Comparison of ENCODE assay signal across 22 cellular contexts in the genomic region with DNA sequence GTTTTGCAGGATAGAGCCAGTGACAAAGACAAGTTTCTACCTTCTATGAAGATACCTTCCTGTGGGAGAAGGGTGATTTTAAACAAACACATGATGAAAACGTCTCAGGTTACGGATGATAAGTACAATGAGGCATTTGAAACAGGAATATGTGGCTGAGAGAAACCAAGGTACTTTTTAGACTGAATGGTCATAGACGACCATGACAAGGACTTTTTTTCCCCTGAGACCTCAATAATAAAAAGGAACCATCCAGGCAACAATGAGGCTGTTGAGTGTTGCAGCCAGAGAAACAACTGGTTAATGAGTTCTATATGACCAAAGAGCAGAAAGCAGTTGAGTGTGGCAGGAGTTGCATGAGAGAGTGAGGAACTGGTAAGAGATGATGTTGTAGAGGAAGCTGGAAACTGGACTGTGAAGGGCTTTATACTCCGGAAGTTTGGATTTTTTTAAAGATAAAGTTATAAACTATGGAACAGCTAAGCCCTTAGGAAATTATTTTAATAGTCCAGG.
"Had no signal": no experiment of that assay in that cellular context is flagged by ENCODE, and none has a peak within 500 bp of the region (broad histone marks: within the 10 kb centered on the region; RNA-seq: fewer than 3 reads in every experiment).

No MANE protein-coding gene starts in this region.

- H3K4me3 ChIP-seq: coronary artery, gastrocnemius medialis, hepatocyte, right lobe of liver, thoracic aorta had no signal

- DNase-seq: activated CD4-positive, alpha-beta T cell treated with anti-CD3 and anti-CD28 coated beads for 36 hours; activated CD4-positive, CD25-positive, alpha-beta regulatory T cell; activated effector memory CD4-positive, alpha-beta T cell treated with Interleukin-2 at 50 U/mL for 16 hours; activated naive CD4-positive, alpha-beta T cell treated with Interleukin-2 at 50 U/mL for 16 hours; anterior cingulate cortex; cerebellar nuclear complex; effector memory CD8-positive, alpha-beta T cell; erythroblast; gastrocnemius medialis; glutamatergic neuron; islet precursor cell; left ventricle myocardium superior; naive B cell; nephron progenitor cell; right lobe of liver; stimulated activated CD4-positive, alpha-beta T cell treated with anti-CD3 and anti-CD28 coated beads, Interleukin-2, amount 100 ng/mL, for 48 hours; trophoblast cell had no signal

- FAIRE-seq: urothelium cell line had no signal

- H2AFZ ChIP-seq: hepatocyte had no signal

- ATAC-seq: activated CD4-positive, alpha-beta T cell treated with anti-CD3 and anti-CD28 coated beads for 36 hours; effector memory CD8-positive, alpha-beta T cell; gastrocnemius medialis; left ventricle myocardium superior; right lobe of liver had no signal

- H3K27ac ChIP-seq: coronary artery, gastrocnemius medialis, hepatocyte, neutrophil, right lobe of liver, thoracic aorta had no signal

- H3K9me3 ChIP-seq: gastrocnemius medialis, neutrophil, right lobe of liver, thoracic aorta had no signal

- H3K4me1 ChIP-seq: gastrocnemius medialis had no signal

- H3K27me3 ChIP-seq: gastrocnemius medialis, hepatocyte, neutrophil, right lobe of liver had no signal

- H3K79me2 ChIP-seq: hepatocyte had no signal

- H3K4me2 ChIP-seq: hepatocyte had no signal

- H3K36me3 ChIP-seq: gastrocnemius medialis, neutrophil, right lobe of liver, thoracic aorta had no signal
